8 cellular contexts compared by ENCODE assay signal in the genomic region with DNA sequence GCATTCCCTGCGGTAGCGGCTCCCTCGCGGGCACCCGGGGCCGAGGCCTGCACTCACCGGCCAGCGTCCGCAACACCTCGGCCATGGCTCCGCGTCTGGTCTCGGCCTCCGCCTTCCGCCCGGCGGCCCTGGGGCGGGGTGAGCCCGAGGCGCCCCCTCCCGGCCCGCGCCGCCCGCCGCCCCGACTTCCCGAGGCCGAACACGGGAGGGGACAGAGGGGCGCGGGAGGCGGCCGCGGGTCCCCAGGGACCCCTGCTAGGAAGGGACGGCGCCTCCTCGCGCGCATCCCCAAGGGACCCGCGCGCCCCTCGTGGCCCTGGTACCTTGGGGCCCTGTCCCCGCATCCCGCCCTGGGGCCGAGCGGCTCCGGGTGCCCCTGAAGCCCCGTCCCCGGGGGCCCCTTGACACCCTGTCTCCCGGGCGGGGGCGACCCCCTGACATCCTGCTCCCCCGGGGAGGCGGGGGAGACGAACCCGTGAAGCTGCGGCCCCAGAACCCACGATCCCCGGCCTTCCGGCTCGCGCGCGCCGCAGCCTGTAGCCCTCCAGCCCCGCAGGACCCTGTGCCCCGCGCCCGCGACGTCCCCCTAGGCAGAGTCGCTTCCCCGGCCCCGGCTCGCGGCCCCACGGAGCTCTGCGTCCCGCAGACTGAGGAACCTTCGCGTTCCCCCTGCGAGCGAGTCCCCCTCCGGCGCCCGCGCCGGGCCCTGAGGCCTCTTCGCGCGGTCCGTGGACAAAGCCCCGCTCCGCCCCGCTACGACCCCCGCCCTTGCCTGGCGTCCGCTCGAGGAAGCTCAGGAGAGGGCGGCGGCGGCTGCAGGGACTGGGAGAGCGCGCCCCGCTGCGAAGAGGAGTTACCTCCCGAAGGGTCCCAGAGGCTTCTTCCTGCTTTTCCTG. TPM values are rescaled to one million over a fixed set of nuclear protein-coding genes. Genes with fewer than 3 reads are reported as not detected.
DNase-seq lines count a peak whose midpoint lies in the region; ATAC-seq and TF ChIP-seq lines count a peak whose summit lies in the region.

A gene (minus strand): TSS at position 97 of the 896 bp plus-strand sequence.

- no peak for TF ChIP-seq POLR2A in spleen (IDR thresholded peaks at IDR 0.05)

- H3K4me1 Mint-ChIP-seq in brain, result no peaks in the 10 kb centered on the region

- WGBS in spleen, 5 donors, result 1 to 4% (median 2%) methylated on average over 24 to 110 of the region's 110 CpGs

- H3K36me3 ChIP-seq in H7 (replicated peaks; ENCODE audit: control insufficient read depth, insufficient read depth, low read length) (no peaks in the 10 kb centered on the region), spleen (no peaks in the 10 kb centered on the region)

- no peak for ATAC-seq in HG02759 (IDR thresholded peaks at IDR 0.05; ENCODE audit: unreplicated experiment)
- no peak for ATAC-seq in HG03442 (IDR thresholded peaks at IDR 0.05; ENCODE audit: unreplicated experiment)
- no peak for ATAC-seq in HG03378 (IDR thresholded peaks at IDR 0.05; ENCODE audit: unreplicated experiment)

- peaks cover 87% of the 10 kb centered on the region for H3K27me3 Mint-ChIP-seq in brain

- H3K27ac Mint-ChIP-seq in brain, result peak within 1 kb of the TSS in 1 of 5 experiments; percentile 65

- H3K4me1 ChIP-seq in spleen, result peaks cover 0 to 19% (median 11%) of the 10 kb centered on the region in 6 donors

- peak within 1 kb of the TSS in 4 of 8 donors; percentile 21 to 49 (median 35) for H3K27ac ChIP-seq in spleen

- peaks cover 0 to 8% (median 0%) of the 10 kb centered on the region in 5 experiments for H3K9me3 Mint-ChIP-seq in brain

- H3K27me3 ChIP-seq in H7 (ENCODE audit: control insufficient read depth, insufficient read depth, low read length), result peaks cover 47% of the 10 kb centered on the region
- peaks cover 0 to 58% (median 31%) of the 10 kb centered on the region in 7 donors for H3K27me3 ChIP-seq in spleen (replicated peaks in 1 of 7)

- H3K36me3 Mint-ChIP-seq in brain, result no peaks in the 10 kb centered on the region

- TF ChIP-seq CTCF in brain (conservative IDR thresholded peaks at IDR 0.05) (no peak), spleen (IDR thresholded peaks at IDR 0.05 in 8 of 11, conservative IDR thresholded peaks at IDR 0.05 in 3 of 11) (peak in 3 of 11 experiments; percentile 28 to 42 (median 33))

- H3K4me3 ChIP-seq in H7 (ENCODE audit: insufficient read depth, low read depth, low read length), result peak within 1 kb of the TSS; percentile 55
- H3K4me3 ChIP-seq in spleen, result peak within 1 kb of the TSS in 7 of 8 donors; percentile 27 to 65 (median 37)

- H3K4me3 Mint-ChIP-seq in brain, result peak within 1 kb of the TSS in 4 of 5 experiments; percentile 27 to 75 (median 61)

- DNase-seq in H7 (peak; percentile 91), kidney tubule cell (ENCODE audit: low spot score) (peak; percentile 47), spleen (no peak), ecto neural progenitor cell (ENCODE audit: low spot score) (no peak)

- intact Hi-C loops in spleen (cut with DNase I; ENCODE audit: low total_unique reads), result no loop called here

- H3K9me3 ChIP-seq in spleen, result peaks cover 0 to 17% (median 7%) of the 10 kb centered on the region in 8 donors

RNA-seq across cellular contexts. Expression of the gene that starts here (rescaled TPM):
- 0.63 TPM in 1 of 2 replicates, not detected in the other for total RNA-seq in H7 (2014; rRNA removed; shearing (Covaris generic))
- polyA plus RNA-seq in brain (ENCODE audit: insufficient read depth, low read depth, low replicate concordance) (0.12 TPM), spleen (under 1 TPM; 0.26 to 0.96 (median 0.64) TPM)
- total RNA-seq in spleen, result 1 to 10 TPM; 1.1 to 5.8 (median 2.7) TPM

Comparison
In these comparisons a context has a peak if more than half of its experiments do, and no peak if none do; other contexts are left out.
1. Peak in DNase-seq and H3K4me3 ChIP-seq in H7; RNA of the gene not detected or under 1 TPM.